In genomic region chr7:356087-356486, GRCh38 we compare ENCODE assay signal across 26 cellular contexts.
"Had no signal": no experiment of that assay in that cellular context is flagged by ENCODE, and none has a peak within 500 bp of the region (broad histone marks: within the 10 kb centered on the region; RNA-seq: fewer than 3 reads in every experiment).

No MANE protein-coding gene starts in this region.

- H3K27ac Mint-ChIP-seq: mesothelial cell of epicardium; naive B cell; natural killer cell; nephron progenitor cell; neural progenitor cell; stimulated activated memory B cell treated with anti-CD40 and anti-IgM and Interleukin-4, amounts not matched to agents 10 μg/mL and 1 μg/mL and 100 μg/mL, for 72 hours; stimulated activated naive CD8-positive, alpha-beta T cell treated with anti-CD3 and anti-CD28 coated beads, Interleukin-15, amount 100 ng/mL, for 72 hours; type B pancreatic cell had no signal

- H3K27me3 Mint-ChIP-seq: stimulated activated naive CD8-positive, alpha-beta T cell treated with anti-CD3 and anti-CD28 coated beads, Interleukin-15, amount 100 ng/mL, for 72 hours; type B pancreatic cell had no signal

- H3K9ac ChIP-seq: neural progenitor cell, parathyroid adenoma had no signal

- H3K27ac ChIP-seq: left lung, lower lobe of right lung, neural progenitor cell, neutrophil, parathyroid adenoma, psoas muscle, tibial nerve, uterus had no signal

- H3K9me3 Mint-ChIP-seq: mesothelial cell of epicardium, natural killer cell, nephron progenitor cell, neural progenitor cell, type B pancreatic cell had no signal

- H3K4me3 ChIP-seq: left lung, lower lobe of right lung, neural progenitor cell, psoas muscle, smooth muscle cell, tibial nerve, uterus had no signal

- H3K36me3 Mint-ChIP-seq: mesothelial cell of epicardium; naive B cell; natural killer cell; neural progenitor cell; stimulated activated memory B cell treated with anti-CD40 and anti-IgM and Interleukin-4, amounts not matched to agents 10 μg/mL and 1 μg/mL and 100 μg/mL, for 72 hours; type B pancreatic cell had no signal

- H3K4me3 Mint-ChIP-seq: mesothelial cell of epicardium; naive B cell; natural killer cell; nephron progenitor cell; neural progenitor cell; stimulated activated memory B cell treated with anti-CD40 and anti-IgM and Interleukin-4, amounts not matched to agents 10 μg/mL and 1 μg/mL and 100 μg/mL, for 72 hours; stimulated activated naive CD8-positive, alpha-beta T cell treated with anti-CD3 and anti-CD28 coated beads, Interleukin-15, amount 100 ng/mL, for 72 hours; type B pancreatic cell had no signal

- H3K4me2 ChIP-seq: neural progenitor cell, smooth muscle cell had no signal

- ATAC-seq: left colon; left lung; lower lobe of right lung; natural killer cell; psoas muscle; stimulated activated memory B cell treated with anti-CD40 and anti-IgM and Interleukin-4, amounts not matched to agents 10 μg/mL and 1 μg/mL and 100 μg/mL, for 72 hours; stimulated activated naive CD8-positive, alpha-beta T cell treated with anti-CD3 and anti-CD28 coated beads, Interleukin-15, amount 100 ng/mL, for 72 hours had no signal

- H3K36me3 ChIP-seq: left lung, lower lobe of right lung, neural progenitor cell, neutrophil, tibial nerve, uterus had no signal

- H3K4me1 ChIP-seq: parathyroid adenoma, psoas muscle, uterus had no signal

- DNase-seq: islet precursor cell; left colon; lower lobe of right lung; mesendoderm; naive B cell; natural killer cell; nephron progenitor cell; occipital lobe; psoas muscle; stimulated activated CD4-positive, alpha-beta T cell treated with anti-CD3 and anti-CD28 coated beads, Interleukin-1b, Interleukin-23, amount 100 ng/mL, for 48 hours; stimulated activated CD4-positive, alpha-beta T cell treated with anti-CD3 and anti-CD28 coated beads, Interleukin-2, amount 100 ng/mL, for 48 hours; stimulated activated CD4-positive, alpha-beta T cell treated with anti-CD3 and anti-CD28 coated beads, Interleukin-4, amount 100 ng/mL, for 4 hours; stimulated activated CD8-positive, alpha-beta memory T cell treated with anti-CD3 and anti-CD28 coated beads, Interleukin-4, amount 100 ng/mL, for 48 hours; stimulated activated naive CD4-positive, alpha-beta T cell treated with Interleukin-2 at 50 U/mL for 16 hours; stimulated activated naive CD8-positive, alpha-beta T cell treated with anti-CD3 and anti-CD28 coated beads, Interleukin-15, amount 100 ng/mL, for 72 hours; substantia nigra; uterus had no signal

- H3K9me3 ChIP-seq: lower lobe of right lung, neutrophil, uterus had no signal
